Comparison of ENCODE assay signal across 22 cellular contexts in genomic region chr12:13182881-13183280, GRCh38. TPM values are rescaled to one million over a fixed set of nuclear protein-coding genes. Genes with fewer than 3 reads are reported as not detected.
DNase-seq lines count a peak whose midpoint lies in the region; ATAC-seq and TF ChIP-seq lines count a peak whose summit lies in the region.
"Had no signal": no experiment of that assay in that cellular context is flagged by ENCODE, and none has a peak within 500 bp of the region (broad histone marks: within the 10 kb centered on the region; RNA-seq: fewer than 3 reads in every experiment).

No MANE protein-coding gene starts in this region.

- 100% methylated on average over 1 of the region's 1 CpG for whole genome bisulfite sequencing in endodermal cell (ENCODE audit: insufficient coverage in 1 of 2, insufficient read length in 1 of 2), 2 experiments
- WGBS in right lobe of liver (ENCODE audit: insufficient coverage, low coverage, low lambda C conversion rate, missing lambda C conversion rate): 100% methylated on average over 1 of the region's 1 CpG

- H3K4me1 Mint-ChIP-seq in endodermal cell: peaks cover 15% of the 10 kb centered on the region
- H3K4me1 Mint-ChIP-seq in neural progenitor cell: peaks cover 41% of the 10 kb centered on the region

- POLR2A ChIA-PET in PC-3 (lab: Charles Lee; ENCODE audit: unreplicated experiment): no interaction called here

- H3K4me3 ChIP-seq in PC-3 (ENCODE audit: low read length) (no peak overlapping the region), endodermal cell (ENCODE audit: low read length) (no peak overlapping the region), neural progenitor cell (no peak overlapping the region), right lobe of liver (no peak overlapping the region)
- H3K4me3 ChIP-seq: SJSA1 had no signal

- DNase-seq in PC-3: no peak
- peak; percentile 38 for DNase-seq in endodermal cell
- no peak for DNase-seq in neural progenitor cell (ENCODE audit: low spot score)
- DNase-seq in GM10266 (ENCODE audit: extremely low spot score): no peak
- DNase-seq in right lobe of liver: no peak
- DNase-seq in cortex of kidney (lab: John Stamatoyannopoulos, UW): no peak
- DNase-seq: C1 segment of cervical spinal cord, Caco-2, DMS79, GDM1, Kasumi-1, NCI-H1092 treated with DMSO at 0.1 percent for 48 hours, NCI-H1436, NCI-H187 treated with DMSO at 0.1 percent for 48 hours, NCI-H2171 treated with DMSO at 0.1 percent for 48 hours, NCI-H524, NCI-H774 had no signal

- H3K9me3 Mint-ChIP-seq in endodermal cell (no peaks in the 10 kb centered on the region), neural progenitor cell (no peaks in the 10 kb centered on the region)
- H3K9me3 Mint-ChIP-seq: CD8-positive, alpha-beta T cell had no signal

- H3K79me2 ChIP-seq in PC-3 (ENCODE audit: low read length): no peaks in the 10 kb centered on the region
- H3K79me2 ChIP-seq in neural progenitor cell (ENCODE audit: low read depth): no peaks in the 10 kb centered on the region

- no peak overlapping the region for H3K4me3 Mint-ChIP-seq in endodermal cell
- no peak overlapping the region for H3K4me3 Mint-ChIP-seq in neural progenitor cell
- H3K4me3 Mint-ChIP-seq: CD8-positive, alpha-beta T cell had no signal

- H3K4me1 ChIP-seq in PC-3 (ENCODE audit: insufficient read depth, low read length): peaks cover 50% of the 10 kb centered on the region
- H3K4me1 ChIP-seq in endodermal cell (ENCODE audit: control insufficient read depth, insufficient read depth, low read length): no peaks in the 10 kb centered on the region
- H3K4me1 ChIP-seq in neural progenitor cell: peaks cover 12% of the 10 kb centered on the region
- peaks cover 0 to 9% (median 0%) of the 10 kb centered on the region in 4 donors for H3K4me1 ChIP-seq in right lobe of liver

- no peaks in the 10 kb centered on the region for H4K20me1 ChIP-seq in PC-3 (ENCODE audit: low read length)
- H4K20me1 ChIP-seq in neural progenitor cell (ENCODE audit: low read depth): no peaks in the 10 kb centered on the region

- intact Hi-C loops in PC-3 (cut with micrococcal nuclease): loop anchor here (2.0 to 5.0 kb wide), 2 partner anchors 14 to 46 kb away; partner anchors contain the start of gene EMP1
- intact Hi-C loops in right lobe of liver (cut with DNase I): no loop called here

- H3K36me3 Mint-ChIP-seq in endodermal cell (ENCODE audit: low read depth) (no peaks in the 10 kb centered on the region), neural progenitor cell (no peaks in the 10 kb centered on the region)
- H3K36me3 Mint-ChIP-seq: CD8-positive, alpha-beta T cell had no signal

- CTCF ChIA-PET in PC-3 (lab: Charles Lee): no interaction called here

- H3K27ac Mint-ChIP-seq in endodermal cell (no peak overlapping the region), neural progenitor cell (peak overlapping the region; percentile 18)
- H3K27ac Mint-ChIP-seq: CD8-positive, alpha-beta T cell had no signal

- no peaks in the 10 kb centered on the region for H3K36me3 ChIP-seq in PC-3 (ENCODE audit: low read depth, low read length)
- no peaks in the 10 kb centered on the region for H3K36me3 ChIP-seq in endodermal cell (ENCODE audit: control insufficient read depth, insufficient read depth, low read length)
- H3K36me3 ChIP-seq in neural progenitor cell: no peaks in the 10 kb centered on the region
- no peaks in the 10 kb centered on the region for H3K36me3 ChIP-seq in right lobe of liver
- H3K36me3 ChIP-seq: SJSA1 had no signal

- no peaks in the 10 kb centered on the region for H3K27me3 Mint-ChIP-seq in endodermal cell (ENCODE audit: insufficient read depth)
- peaks cover 8% of the 10 kb centered on the region for H3K27me3 Mint-ChIP-seq in neural progenitor cell (ENCODE audit: insufficient read depth, low read depth)

- H3K9me2 ChIP-seq in PC-3 (replicated peaks; ENCODE audit: low read length): no peaks in the 10 kb centered on the region

- TF ChIP-seq CTCF in PC-3 (conservative IDR thresholded peaks at IDR 0.05; ENCODE audit: low read depth, low read length): no peak
- TF ChIP-seq CTCF in endodermal cell (conservative IDR thresholded peaks at IDR 0.05): no peak
- no peak for TF ChIP-seq CTCF in neural progenitor cell (IDR thresholded peaks at IDR 0.05)
- no peak for TF ChIP-seq CTCF in GM10266 (IDR thresholded peaks at IDR 0.05; ENCODE audit: control insufficient read depth, insufficient read depth, low read depth, missing control alignments)
- TF ChIP-seq CTCF in right lobe of liver (IDR thresholded peaks at IDR 0.05): no peak

- H3K27me3 ChIP-seq in PC-3 (ENCODE audit: low read length) (no peaks in the 10 kb centered on the region), endodermal cell (ENCODE audit: control insufficient read depth, insufficient read depth, low read length, poor library complexity, severe bottlenecking) (no peaks in the 10 kb centered on the region), neural progenitor cell (no peaks in the 10 kb centered on the region), right lobe of liver (no peaks in the 10 kb centered on the region)
- H3K27me3 ChIP-seq: SJSA1 had no signal

- no peaks in the 10 kb centered on the region for H3K9me3 ChIP-seq in PC-3 (ENCODE audit: low read length)
- H3K9me3 ChIP-seq in endodermal cell (ENCODE audit: control insufficient read depth, low read length): no peaks in the 10 kb centered on the region
- H3K9me3 ChIP-seq in neural progenitor cell (ENCODE audit: low read depth): no peaks in the 10 kb centered on the region
- no peaks in the 10 kb centered on the region for H3K9me3 ChIP-seq in right lobe of liver
- H3K9me3 ChIP-seq: Caco-2, SJSA1 had no signal

- ATAC-seq in PC-3 (no peak), right lobe of liver (no peak), GM18498 (IDR thresholded peaks at IDR 0.05; ENCODE audit: unreplicated experiment) (no peak)
- ATAC-seq: CD8-positive, alpha-beta T cell; Right ventricle myocardium inferior had no signal

- BruUV-seq in PC-3 (replicated peaks; lab: Mats Ljungman, UMichigan): no TSS peak

- H3K9ac ChIP-seq in PC-3 (ENCODE audit: low read length) (peak overlapping the region; percentile 18; the same call in 1 of the 2 replicates), endodermal cell (ENCODE audit: extremely low read depth, low read length, poor library complexity, severe bottlenecking) (no peak overlapping the region), neural progenitor cell (no peak overlapping the region)

- H3K27ac ChIP-seq in PC-3 (ENCODE audit: low read length): peak overlapping the region; percentile 81
- H3K27ac ChIP-seq in endodermal cell (ENCODE audit: low read depth, low read length): no peak overlapping the region
- H3K27ac ChIP-seq in neural progenitor cell: no peak overlapping the region
- no peak overlapping the region for H3K27ac ChIP-seq in right lobe of liver
- H3K27ac ChIP-seq: HL-60, SJSA1 had no signal

- no peaks in the 10 kb centered on the region for H3F3A ChIP-seq in PC-3 (ENCODE audit: low read length, unreplicated experiment)
- no peaks in the 10 kb centered on the region for H3F3A ChIP-seq in neural progenitor cell (ENCODE audit: low read depth)

- no peak for TF ChIP-seq POLR2A in right lobe of liver (IDR thresholded peaks at IDR 0.05)

- H3K4me2 ChIP-seq in PC-3 (ENCODE audit: low read length): no peak overlapping the region
- no peak overlapping the region for H3K4me2 ChIP-seq in neural progenitor cell

- H2AFZ ChIP-seq in PC-3 (ENCODE audit: low read length) (no peak overlapping the region), neural progenitor cell (replicated peaks) (no peak overlapping the region)

RNA-seq across cellular contexts. Expression of gene EMP1, which starts 13.6 kb away (rescaled TPM):
- 158 and 187 TPM in 2 replicates for total RNA-seq in PC-3 (2014; rRNA removed)
- total RNA-seq in endodermal cell: under 1 TPM; 0.58 to 0.59 TPM
- polyA plus RNA-seq in endodermal cell (2013, experiment 1 of 2): 8.4 TPM
- polyA plus RNA-seq in endodermal cell (2013, experiment 2 of 2): 11.8 TPM
- total RNA-seq in neural progenitor cell (ENCODE audit: low replicate concordance): 0.43 TPM in 1 of 2 replicates, not detected in the other
- 10 to 100 TPM in 4 of 6 experiments, 1 to 10 TPM in 2; 3.1 to 25.0 (median 14.5) TPM for total RNA-seq in right lobe of liver
